12 cellular contexts compared by ENCODE assay signal in genomic region chr1:229092377-229093257, GRCh38.
DNase-seq lines count a peak whose midpoint lies in the region; ATAC-seq, FAIRE-seq and TF ChIP-seq lines count a peak whose summit lies in the region.
"Had no signal": no experiment of that assay in that cellular context is flagged by ENCODE, and none has a peak within 500 bp of the region (broad histone marks: within the 10 kb centered on the region; RNA-seq: fewer than 3 reads in every experiment).

No MANE protein-coding gene starts in this region.

- TF ChIP-seq RAD21 in H1 (IDR thresholded peaks at IDR 0.05 in 1 of 2, conservative IDR thresholded peaks at IDR 0.05 in 1 of 2; ENCODE audit: low read depth in 2 of 2, low read length in 2 of 2) = no peak

- H3K4me3 Mint-ChIP-seq in CD4-positive, CD25-positive, alpha-beta regulatory T cell = no peak overlapping the region
- H3K4me3 Mint-ChIP-seq: CD14-positive monocyte; stimulated activated naive CD8-positive, alpha-beta T cell treated with anti-CD3 and anti-CD28 coated beads, Interleukin-15, Interleukin-2, amounts not matched to agents 100 ng/mL and 50 ng/mL, for 24 hours had no signal

- H2AK5ac ChIP-seq in H1 (ENCODE audit: low read depth, low read length) (peak overlapping the region; percentile 67), neuronal stem cell (ENCODE audit: low read depth, low read length) (peak overlapping the region; percentile 76)

- peak in 1 of 2 donors; percentile 28 for ATAC-seq in CD4-positive, CD25-positive, alpha-beta regulatory T cell (ENCODE audit: low read depth in 2 of 2)
- no peak for ATAC-seq in HG02610 (IDR thresholded peaks at IDR 0.05; ENCODE audit: unreplicated experiment)
- ATAC-seq: GM12878 had no signal

- no peak overlapping the region for H3K14ac ChIP-seq in H1 (ENCODE audit: insufficient read length)
- no peak overlapping the region for H3K14ac ChIP-seq in neuronal stem cell (ENCODE audit: low read length)

- H3K4me2 ChIP-seq in H1 (ENCODE audit: insufficient read depth in 1 of 2, low read depth in 2 of 2, low read length in 2 of 2) (peak overlapping the region; percentile 53 to 65), neuronal stem cell (ENCODE audit: insufficient read depth, low read length, poor library complexity, severe bottlenecking) (no peak overlapping the region)

- no peak overlapping the region for H3K56ac ChIP-seq in H1 (replicated peaks; ENCODE audit: insufficient read length, low read depth, low read length)

- H3K9me3 Mint-ChIP-seq in CD4-positive, CD25-positive, alpha-beta regulatory T cell = no peaks in the 10 kb centered on the region
- H3K9me3 Mint-ChIP-seq: stimulated activated naive CD8-positive, alpha-beta T cell treated with anti-CD3 and anti-CD28 coated beads, Interleukin-15, Interleukin-2, amounts not matched to agents 100 ng/mL and 50 ng/mL, for 24 hours had no signal

- peak overlapping the region in 1 of 4 experiments; percentile 24; a peak in 3 of 7 replicates for H3K9ac ChIP-seq in H1 (replicated peaks in 1 of 4; ENCODE audit: extremely low read depth in 1 of 4, low read depth in 3 of 4, low read length in 3 of 4)
- H3K9ac ChIP-seq in neuronal stem cell (ENCODE audit: low read depth, low read length, poor library complexity) = no peak overlapping the region

- no peaks in the 10 kb centered on the region for H3K9me3 ChIP-seq in CD4-positive, CD25-positive, alpha-beta regulatory T cell (ENCODE audit: control insufficient read depth in 2 of 2, low read length in 2 of 2)
- H3K9me3 ChIP-seq in H1 (ENCODE audit: insufficient read depth in 2 of 2, low read depth in 1 of 2, low read length in 1 of 2) (peaks cover 0 to 7% of the 10 kb centered on the region in 2 experiments), neuronal stem cell (replicated peaks in 1 of 2; ENCODE audit: control insufficient read depth in 2 of 2, insufficient read depth in 1 of 2, low read depth in 1 of 2, low read length in 2 of 2) (peaks cover 0 to 4% of the 10 kb centered on the region in 2 donors)

- peak in 1 of 3 donors; percentile 41 for DNase-seq in CD4-positive, CD25-positive, alpha-beta regulatory T cell
- DNase-seq in NCI-H128 (lab: John Stamatoyannopoulos, UW; ENCODE audit: unreplicated experiment) = peak; percentile 78
- DNase-seq in H1 (ENCODE audit: low read depth in 1 of 2, low spot score in 2 of 2) = no peak
- no peak for DNase-seq in neuronal stem cell (ENCODE audit: low spot score)
- no peak for DNase-seq in OCI-M1 (lab: John Stamatoyannopoulos, UW)
- DNase-seq in middle frontal gyrus (ENCODE audit: extremely low spot score, low spot score) = no peak
- no peak for DNase-seq in NCI-H1417 treated with DMSO at 0.1 percent for 48 hours (lab: John Stamatoyannopoulos, UW)
- DNase-seq: SIG-M5 had no signal

- H3K27me3 ChIP-seq in CD4-positive, CD25-positive, alpha-beta regulatory T cell (ENCODE audit: control insufficient read depth, insufficient read depth, low read length) = no peaks in the 10 kb centered on the region
- no peaks in the 10 kb centered on the region for H3K27me3 ChIP-seq in H1 (replicated peaks in 1 of 4; ENCODE audit: control insufficient read depth in 3 of 4, extremely low read depth in 1 of 4, insufficient read depth in 3 of 4, low read length in 3 of 4)
- no peaks in the 10 kb centered on the region for H3K27me3 ChIP-seq in neuronal stem cell (ENCODE audit: control insufficient read depth in 3 of 3, insufficient read depth in 3 of 3, low read depth in 1 of 3, low read length in 3 of 3)

- 0 out of 2 replicates have a peak overlapping the region, but pooled peaks have one; percentile 31 for H2BK15ac ChIP-seq in H1 (ENCODE audit: low read length)
- H2BK15ac ChIP-seq in neuronal stem cell (ENCODE audit: low read length) = no peak overlapping the region

- TF ChIP-seq POLR2A in H1 (IDR thresholded peaks at IDR 0.05; ENCODE audit: control extremely low read depth in 1 of 2, low read depth in 2 of 2, low read length in 2 of 2) = no peak

- H3K4me1 ChIP-seq in CD4-positive, CD25-positive, alpha-beta regulatory T cell (ENCODE audit: control insufficient read depth, insufficient read depth, low read length, poor library complexity, severe bottlenecking) = no peaks in the 10 kb centered on the region
- H3K4me1 ChIP-seq in H1 (replicated peaks in 1 of 4; ENCODE audit: control insufficient read depth in 3 of 4, insufficient read depth in 4 of 4, low read length in 3 of 4) (peaks cover 25 to 45% (median 37%) of the 10 kb centered on the region in 4 experiments), neuronal stem cell (ENCODE audit: control insufficient read depth in 2 of 2, insufficient read depth in 1 of 2, low read depth in 1 of 2, low read length in 2 of 2) (peaks cover 0 to 22% of the 10 kb centered on the region in 2 donors)

- POLR2A ChIA-PET in H1 (lab: Charles Lee; ENCODE audit: partially characterized antibody) = interaction anchor here (0.6 to 1.5 kb wide), 9 partner anchors 9 to 389 kb away, joined by 3 to 5 read pairs (median 3); no protein-coding TSS in a partner anchor

- H3K36me3 Mint-ChIP-seq in CD4-positive, CD25-positive, alpha-beta regulatory T cell = no peaks in the 10 kb centered on the region
- H3K36me3 Mint-ChIP-seq: CD14-positive monocyte had no signal

- H2AFZ ChIP-seq in H1 (ENCODE audit: low read length) (no peak overlapping the region), neuronal stem cell (ENCODE audit: low read length) (no peak overlapping the region)

- no peaks in the 10 kb centered on the region for H3K36me3 ChIP-seq in CD4-positive, CD25-positive, alpha-beta regulatory T cell (ENCODE audit: control insufficient read depth, insufficient read depth, low read length)
- no peaks in the 10 kb centered on the region for H3K36me3 ChIP-seq in H1 (ENCODE audit: control insufficient read depth in 2 of 4, insufficient read depth in 4 of 4, low read length in 3 of 4)
- no peaks in the 10 kb centered on the region for H3K36me3 ChIP-seq in neuronal stem cell (replicated peaks in 1 of 2; ENCODE audit: control insufficient read depth in 2 of 2, insufficient read depth in 2 of 2, low read length in 2 of 2)

- H2BK12ac ChIP-seq in H1 (ENCODE audit: low read depth, low read length) (peak overlapping the region; percentile 76), neuronal stem cell (ENCODE audit: low read length) (peak overlapping the region; percentile 7)

- TF ChIP-seq CTCF in H1 (IDR thresholded peaks at IDR 0.05; ENCODE audit: control extremely low read depth in 1 of 3, insufficient read depth in 1 of 3, low read depth in 1 of 3, low read length in 3 of 3) = no peak

- H3K4me1 Mint-ChIP-seq in CD4-positive, CD25-positive, alpha-beta regulatory T cell = peaks cover 0 to 7% (median 2%) of the 10 kb centered on the region in 4 donors
- H3K4me1 Mint-ChIP-seq: CD14-positive monocyte had no signal

- TF ChIP-seq EP300 in H1 (IDR thresholded peaks at IDR 0.05; ENCODE audit: borderline replicate concordance in 1 of 2, low read depth in 2 of 2, low read length in 2 of 2) = no peak

- H4K91ac ChIP-seq in H1 (replicated peaks; ENCODE audit: insufficient read length, low read length) = peak overlapping the region; percentile 92
- no peak overlapping the region for H4K91ac ChIP-seq in neuronal stem cell (ENCODE audit: low read depth, low read length, poor library complexity)

- H3K79me1 ChIP-seq in H1 (ENCODE audit: low read depth, low read length) (no peaks in the 10 kb centered on the region), neuronal stem cell (ENCODE audit: low read depth, low read length) (no peaks in the 10 kb centered on the region)

- H4K5ac ChIP-seq in H1 (ENCODE audit: insufficient read length, low read depth, low read length) = peak overlapping the region; percentile 55

- H4K8ac ChIP-seq in H1 (ENCODE audit: extremely low read depth, insufficient read depth, low read length) (peak overlapping the region; percentile 9; the same call in 1 of the 2 replicates), neuronal stem cell (ENCODE audit: low read depth, low read length) (no peak overlapping the region)

- no peak overlapping the region for H3K23ac ChIP-seq in H1 (ENCODE audit: insufficient read length)
- H3K23ac ChIP-seq in neuronal stem cell (ENCODE audit: low read depth, low read length, poor library complexity) = no peak overlapping the region

- H2BK120ac ChIP-seq in H1 (replicated peaks; ENCODE audit: low read depth, low read length) (peak overlapping the region; percentile 51), neuronal stem cell (ENCODE audit: low read depth, low read length) (no peak overlapping the region)

- CTCF ChIA-PET in H1 (lab: Charles Lee; ENCODE audit: partially characterized antibody) = interaction anchor here (0.7 to 4.2 kb wide), 11 partner anchors 10 to 401 kb away, joined by 3 to 26 read pairs (median 4); no protein-coding TSS in a partner anchor

- no peaks in the 10 kb centered on the region for H4K20me1 ChIP-seq in H1 (replicated peaks in 1 of 2; ENCODE audit: control insufficient read depth in 1 of 2, insufficient read depth in 2 of 2, low read length in 2 of 2)

- H2BK5ac ChIP-seq in H1 (ENCODE audit: low read depth, low read length) (peak overlapping the region; percentile 94), neuronal stem cell (ENCODE audit: low read length) (no peak overlapping the region)

- FAIRE-seq in H1 (lab: Jason Lieb, UNC) = peak; percentile 81
- FAIRE-seq: GM12878 had no signal

- H3K79me2 ChIP-seq in H1 (ENCODE audit: control insufficient read depth in 1 of 2, insufficient read depth in 2 of 2, low read length in 2 of 2) = no peaks in the 10 kb centered on the region

- H3K4me3 ChIP-seq in CD4-positive, CD25-positive, alpha-beta regulatory T cell (ENCODE audit: low read depth, low read length) = no peak overlapping the region
- H3K4me3 ChIP-seq in H1 (ENCODE audit: extremely low read depth in 1 of 4, insufficient read depth in 2 of 4, low read depth in 3 of 4, low read length in 4 of 4) (peak overlapping the region in 2 of 4 experiments; percentile 0 to 41; a peak in 3 of 8 replicates), neuronal stem cell (ENCODE audit: low read length in 2 of 2) (no peak overlapping the region)
- H3K4me3 ChIP-seq: GM12878 had no signal

- peaks cover 3% of the 10 kb centered on the region for H3K23me2 ChIP-seq in H1 (ENCODE audit: low read depth, low read length)

- H3K4ac ChIP-seq in H1 (replicated peaks; ENCODE audit: insufficient read length, low read depth, low read length) = peak overlapping the region; percentile 69
- H3K4ac ChIP-seq in neuronal stem cell (ENCODE audit: low read length) = no peak overlapping the region

- H3K27me3 Mint-ChIP-seq in CD4-positive, CD25-positive, alpha-beta regulatory T cell = peaks cover 5% of the 10 kb centered on the region
- H3K27me3 Mint-ChIP-seq: stimulated activated naive CD8-positive, alpha-beta T cell treated with anti-CD3 and anti-CD28 coated beads, Interleukin-15, Interleukin-2, amounts not matched to agents 100 ng/mL and 50 ng/mL, for 24 hours had no signal

- peak overlapping the region; percentile 95; the same call in 1 of the 2 replicates for H3K18ac ChIP-seq in H1 (ENCODE audit: extremely low read depth, low read length)
- H3K18ac ChIP-seq in neuronal stem cell (ENCODE audit: low read length) = peak overlapping the region; percentile 46

- H2BK20ac ChIP-seq in H1 (ENCODE audit: low read length) = peak overlapping the region; percentile 51

- WGBS in H1 (ENCODE audit: extremely low coverage in 1 of 2, insufficient coverage in 1 of 2, insufficient read length in 1 of 2, insufficient replicate concordance in 2 of 2, low coverage in 1 of 2, low lambda C conversion rate in 2 of 2, missing lambda C conversion rate in 1 of 2), 2 experiments = 24% methylated on average over 8 of the region's 8 CpGs; no CpG with 5 or more reads in 1 of the 2 experiments
- WGBS in neuronal stem cell (ENCODE audit: extremely low coverage in 2 of 2, insufficient read length in 2 of 2, insufficient replicate concordance in 1 of 2), 2 donors = no CpG with 5 or more reads among the region's 8 CpGs

- H3K27ac ChIP-seq in CD4-positive, CD25-positive, alpha-beta regulatory T cell (ENCODE audit: insufficient read depth, low read length, poor library complexity, severe bottlenecking) = no peak overlapping the region
- H3K27ac ChIP-seq in H1 (ENCODE audit: low read depth, low read length) (peak overlapping the region; percentile 68), neuronal stem cell (replicated peaks; ENCODE audit: low read length) (no peak overlapping the region)

- peak overlapping the region; percentile 13 to 62 (median 49) for H3K27ac Mint-ChIP-seq in CD4-positive, CD25-positive, alpha-beta regulatory T cell
- H3K27ac Mint-ChIP-seq: CD14-positive monocyte; stimulated activated naive CD8-positive, alpha-beta T cell treated with anti-CD3 and anti-CD28 coated beads, Interleukin-15, Interleukin-2, amounts not matched to agents 100 ng/mL and 50 ng/mL, for 24 hours had no signal
